In the genomic region with DNA sequence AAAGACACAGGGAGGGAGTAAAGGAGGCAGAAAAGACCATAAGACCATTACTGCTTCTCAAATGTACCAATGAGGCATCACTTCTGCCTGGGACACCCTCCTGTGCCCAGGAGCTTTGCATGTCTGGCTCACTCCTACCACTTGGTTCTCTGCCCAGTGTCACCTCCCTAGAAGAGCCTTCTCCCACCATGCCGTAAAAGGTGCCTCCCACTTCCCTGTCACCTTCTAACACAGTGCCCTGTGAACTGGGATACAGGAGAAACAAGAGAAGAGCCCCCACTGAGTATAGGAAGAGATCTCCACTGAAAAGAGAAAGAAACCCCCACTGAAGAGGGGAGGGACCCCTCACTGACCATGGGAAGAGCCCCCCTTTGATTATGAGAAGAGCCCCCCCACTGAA, we compare ENCODE assay signal across 32 cellular contexts.
"Had no signal": no experiment of that assay in that cellular context is flagged by ENCODE, and none has a peak within 500 bp of the region (broad histone marks: within the 10 kb centered on the region; RNA-seq: fewer than 3 reads in every experiment).

No MANE protein-coding gene starts in this region.

- H3K27ac ChIP-seq: brain microvascular endothelial cell, esophagus muscularis mucosa, foreskin keratinocyte, gastrocnemius medialis, heart left ventricle, WERI-Rb-1 had no signal

- H3K4me3 ChIP-seq: esophagus muscularis mucosa, gastrocnemius medialis, heart left ventricle had no signal

- H3K9me3 ChIP-seq: gastrocnemius medialis had no signal

- DNase-seq: activated B cell treated with CpG ODN at 0.5 μM for 24 hours; activated CD4-positive, alpha-beta T cell treated with anti-CD3 and anti-CD28 coated beads for 48 hours; activated CD4-positive, alpha-beta T cell treated with anti-CD3 and anti-CD28 coated beads, Interleukin-2, amount 50 U/mL, for 1 hour; activated CD4-positive, alpha-beta T cell treated with anti-CD3 and anti-CD28 coated beads, Interleukin-2, amount 50 U/mL, for 48 hours; activated CD8-positive, alpha-beta memory T cell treated with anti-CD3 and anti-CD28 coated beads for 24 hours; activated CD8-positive, alpha-beta T cell treated with anti-CD3 and anti-CD28 coated beads for 36 hours; activated effector memory CD4-positive, alpha-beta T cell treated with Interleukin-2 at 50 U/mL for 16 hours; activated gamma-delta T cell treated with Interleukin-2 at 50 U/mL for 16 hours; activated naive CD4-positive, alpha-beta T cell treated with anti-CD3 and anti-CD28 coated beads, Interleukin-2, amount 50 U/mL, for 16 hours; activated naive CD4-positive, alpha-beta T cell treated with Interleukin-2 at 50 U/mL for 16 hours; activated T-cell treated with anti-CD3 and anti-CD28 coated beads, Interleukin-2, amount 50 U/mL, for 4 hours; amniotic stem cell; anterior cingulate cortex; brain microvascular endothelial cell; cortex of kidney; dermis blood vessel endothelial cell; effector CD4-positive, alpha-beta T cell; effector memory CD8-positive, alpha-beta T cell; erythroblast; foreskin keratinocyte; gastrocnemius medialis; glutamatergic neuron; heart left ventricle; T-helper 17 cell; T1000; WERI-Rb-1 had no signal

- H3K27me3 ChIP-seq: brain microvascular endothelial cell, foreskin keratinocyte, gastrocnemius medialis had no signal

- H3K36me3 ChIP-seq: brain microvascular endothelial cell, esophagus muscularis mucosa, gastrocnemius medialis, heart left ventricle, WERI-Rb-1 had no signal

- H3K4me1 ChIP-seq: esophagus muscularis mucosa, gastrocnemius medialis, heart left ventricle had no signal

- ATAC-seq: activated CD4-positive, CD25-positive, alpha-beta regulatory T cell treated with anti-CD3 and anti-CD28 coated beads, Interleukin-2, amount 50 U/mL, for 24 hours; activated CD8-positive, alpha-beta T cell treated with anti-CD3 and anti-CD28 coated beads for 36 hours; activated T-cell treated with anti-CD3 and anti-CD28 coated beads, Interleukin-2, amount 50 U/mL, for 4 hours; activated T-helper 17 cell treated with anti-CD3 and anti-CD28 coated beads, Interleukin-2, amount 50 U/mL, for 72 hours; effector memory CD8-positive, alpha-beta T cell; foreskin keratinocyte; gastrocnemius medialis; heart left ventricle; T-helper 17 cell had no signal

- FAIRE-seq: astrocyte, bronchial epithelial cell, colon had no signal
